In the genomic region with DNA sequence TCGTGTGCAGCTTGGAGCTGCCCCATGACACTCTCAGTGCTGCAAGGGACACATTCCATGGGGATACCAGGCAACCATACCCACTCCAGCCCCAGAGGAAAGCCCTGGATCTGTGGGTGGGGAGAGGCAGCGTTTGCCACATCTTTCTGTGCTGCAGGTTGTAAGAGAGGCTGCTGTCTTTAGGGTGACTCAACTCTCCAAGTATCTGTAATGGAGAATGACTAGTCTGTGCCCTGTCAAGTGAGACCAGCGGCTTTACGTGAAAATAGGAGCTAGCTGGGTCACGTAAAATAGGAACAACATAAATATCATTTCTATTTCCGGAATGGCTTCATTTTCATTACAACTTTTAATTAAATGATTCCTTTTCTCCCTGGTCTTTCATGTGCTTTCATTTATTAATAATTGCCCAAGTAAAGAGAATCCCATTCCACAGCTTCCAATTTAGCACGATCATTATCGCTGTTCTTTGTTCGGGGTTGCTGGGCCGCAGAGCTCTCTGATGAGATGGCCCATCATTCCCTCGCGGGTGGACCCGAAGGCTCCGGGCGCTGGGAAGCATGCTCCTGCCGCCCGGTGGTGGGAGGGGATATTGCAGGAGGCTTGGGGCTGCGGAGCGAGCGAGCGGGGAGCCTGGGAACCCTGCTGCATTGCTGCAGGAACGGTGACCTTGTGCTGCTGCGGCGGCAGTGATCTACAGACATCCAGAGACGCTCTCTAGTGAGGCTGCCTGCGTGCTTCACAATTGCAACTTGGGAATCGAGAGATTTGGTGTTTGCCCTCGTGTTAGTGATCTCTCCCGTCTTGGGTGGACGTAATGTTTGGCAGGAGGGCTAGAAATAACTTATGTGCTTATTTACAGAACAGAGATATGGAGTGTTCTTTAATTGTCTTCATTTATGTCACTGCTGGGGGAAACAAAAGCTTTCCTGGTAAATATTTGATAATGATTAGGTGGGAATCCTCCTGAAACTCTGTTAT, we compare ENCODE assay signal across 8 cellular contexts. TPM values are rescaled to one million over a fixed set of nuclear protein-coding genes. Genes with fewer than 3 reads are reported as not detected.
DNase-seq lines count a peak whose midpoint lies in the region; TF ChIP-seq lines count a peak whose summit lies in the region.

No MANE protein-coding gene starts in this region.

- H3K9me3 Mint-ChIP-seq in activated naive CD4-positive, alpha-beta T cell treated with anti-CD3 and anti-CD28 coated beads, Interleukin-2, amount 10 ng/mL, durations not matched to agents 7 days and 5 days: no peaks in the 10 kb centered on the region
- peaks cover 2% of the 10 kb centered on the region for H3K9me3 Mint-ChIP-seq in glutamatergic neuron (ENCODE audit: unreplicated experiment)

- H3K4me3 Mint-ChIP-seq in activated naive CD4-positive, alpha-beta T cell treated with anti-CD3 and anti-CD28 coated beads, Interleukin-2, amount 10 ng/mL, durations not matched to agents 7 days and 5 days: no peak overlapping the region
- peak overlapping the region; percentile 35 for H3K4me3 Mint-ChIP-seq in glutamatergic neuron (ENCODE audit: unreplicated experiment)

- H3K27me3 ChIP-seq in MG63: no peaks in the 10 kb centered on the region

- peak overlapping the region; percentile 38 for H3K4me3 ChIP-seq in GM12865 (ENCODE audit: low read depth, low read length)
- no peak overlapping the region for H3K4me3 ChIP-seq in MG63

- peak; percentile 79 for DNase-seq in GM12865 (ENCODE audit: low read depth)
- DNase-seq in HEK293T (ENCODE audit: extremely low spot score): peak; percentile 85
- peak; percentile 61 for DNase-seq in MG63
- DNase-seq in SHP77 (lab: John Stamatoyannopoulos, UW): peak; percentile 51 to 62
- DNase-seq in activated naive CD4-positive, alpha-beta T cell treated with anti-CD3 and anti-CD28 coated beads, Interleukin-2, amount 10 ng/mL, durations not matched to agents 7 days and 5 days: peak; percentile 73
- peak; percentile 97 for DNase-seq in glutamatergic neuron
- DNase-seq in posterior vena cava (ENCODE audit: low spot score): peak; percentile 90
- no peak for DNase-seq in mesenteric fat pad (ENCODE audit: low spot score)

- H3K4me1 Mint-ChIP-seq in activated naive CD4-positive, alpha-beta T cell treated with anti-CD3 and anti-CD28 coated beads, Interleukin-2, amount 10 ng/mL, durations not matched to agents 7 days and 5 days: peaks cover 6% of the 10 kb centered on the region
- H3K4me1 Mint-ChIP-seq in glutamatergic neuron (ENCODE audit: low read depth, unreplicated experiment): peaks cover 16% of the 10 kb centered on the region

- POLR2A ChIA-PET in HEK293T (lab: Yijun Ruan, JAX): no interaction called here

- no peak overlapping the region for H3K27ac Mint-ChIP-seq in activated naive CD4-positive, alpha-beta T cell treated with anti-CD3 and anti-CD28 coated beads, Interleukin-2, amount 10 ng/mL, durations not matched to agents 7 days and 5 days
- no peak overlapping the region for H3K27ac Mint-ChIP-seq in glutamatergic neuron (ENCODE audit: unreplicated experiment)

- intact Hi-C loops in posterior vena cava (cut with DNase I): loop anchor here in 1 of 2 donors (10.0 kb wide), 1 partner anchor 225 kb away; a partner anchor contains a TSS

- H3K27me3 Mint-ChIP-seq in activated naive CD4-positive, alpha-beta T cell treated with anti-CD3 and anti-CD28 coated beads, Interleukin-2, amount 10 ng/mL, durations not matched to agents 7 days and 5 days: peaks cover 64% of the 10 kb centered on the region
- peaks cover 10% of the 10 kb centered on the region for H3K27me3 Mint-ChIP-seq in glutamatergic neuron (ENCODE audit: unreplicated experiment)

- no peaks in the 10 kb centered on the region for H3K36me3 Mint-ChIP-seq in activated naive CD4-positive, alpha-beta T cell treated with anti-CD3 and anti-CD28 coated beads, Interleukin-2, amount 10 ng/mL, durations not matched to agents 7 days and 5 days
- no peaks in the 10 kb centered on the region for H3K36me3 Mint-ChIP-seq in glutamatergic neuron (ENCODE audit: unreplicated experiment)

- TF ChIP-seq CTCF in GM12865 (IDR thresholded peaks at IDR 0.05; ENCODE audit: insufficient read depth, low read depth, low read length, missing control alignments) (peak; percentile 96), glutamatergic neuron (IDR thresholded peaks at IDR 0.05; ENCODE audit: partially characterized antibody, unreplicated experiment) (peak; percentile 99)

- CTCF ChIA-PET in HEK293T (lab: Yijun Ruan, JAX): interaction anchor here (0.6 to 1.5 kb wide), 11 partner anchors 10 to 482 kb away, joined by 3 to 10 read pairs (median 3); a partner anchor contains a TSS
- CTCF ChIA-PET in activated naive CD4-positive, alpha-beta T cell treated with anti-CD3 and anti-CD28 coated beads, Interleukin-2, amount 10 ng/mL, durations not matched to agents 7 days and 5 days (lab: Charles Lee): interaction anchor here (0.7 to 4.4 kb wide), 8 partner anchors 10 to 482 kb away, joined by 3 to 22 read pairs (median 4); no protein-coding TSS in a partner anchor

- no peaks in the 10 kb centered on the region for H3K36me3 ChIP-seq in MG63

- H3K9me3 ChIP-seq in MG63: no peaks in the 10 kb centered on the region

TF ChIP-seq in HEK293T, 16 proteins besides CTCF, POLR2A, EP300 and RAD21:
- TF ChIP-seq SUZ12 (IDR thresholded peaks at IDR 0.05): no peak
- TF ChIP-seq, protein P1, sequence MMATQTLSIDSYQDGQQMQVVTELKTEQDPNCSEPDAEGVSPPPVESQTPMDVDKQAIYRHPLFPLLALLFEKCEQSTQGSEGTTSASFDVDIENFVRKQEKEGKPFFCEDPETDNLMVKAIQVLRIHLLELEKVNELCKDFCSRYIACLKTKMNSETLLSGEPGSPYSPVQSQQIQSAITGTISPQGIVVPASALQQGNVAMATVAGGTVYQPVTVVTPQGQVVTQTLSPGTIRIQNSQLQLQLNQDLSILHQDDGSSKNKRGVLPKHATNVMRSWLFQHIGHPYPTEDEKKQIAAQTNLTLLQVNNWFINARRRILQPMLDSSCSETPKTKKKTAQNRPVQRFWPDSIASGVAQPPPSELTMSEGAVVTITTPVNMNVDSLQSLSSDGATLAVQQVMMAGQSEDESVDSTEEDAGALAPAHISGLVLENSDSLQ (IDR thresholded peaks at IDR 0.05): no peak
- no peak for TF ChIP-seq ZNF384 (IDR thresholded peaks at IDR 0.05)
- no peak for TF ChIP-seq FOXA1 (IDR thresholded peaks at IDR 0.05)
- TF ChIP-seq L3MBTL2 (conservative IDR thresholded peaks at IDR 0.05): no peak
- TF ChIP-seq FOXM1 (IDR thresholded peaks at IDR 0.05; ENCODE audit: borderline replicate concordance): no peak
- no peak for TF ChIP-seq LEF1 (IDR thresholded peaks at IDR 0.05; ENCODE audit: borderline replicate concordance)
- TF ChIP-seq TARDBP (IDR thresholded peaks at IDR 0.05): no peak
- no peak for TF ChIP-seq BHLHE40 (IDR thresholded peaks at IDR 0.05; ENCODE audit: borderline replicate concordance)
- no peak for TF ChIP-seq ARNT (IDR thresholded peaks at IDR 0.05)
- TF ChIP-seq SP1 (IDR thresholded peaks at IDR 0.05): no peak
- TF ChIP-seq CTBP1 (IDR thresholded peaks at IDR 0.05; ENCODE audit: borderline replicate concordance): no peak
- no peak for TF ChIP-seq HDGF (IDR thresholded peaks at IDR 0.05; ENCODE audit: borderline replicate concordance)
- no peak for TF ChIP-seq ELF4 (IDR thresholded peaks at IDR 0.05)
- no peak for TF ChIP-seq FOXK2 (IDR thresholded peaks at IDR 0.05)
- no peak for TF ChIP-seq NFRKB (IDR thresholded peaks at IDR 0.05)

RNA-seq across cellular contexts. Expression of a gene that starts 10.6 kb away (rescaled TPM):
- not detected in 2 replicates for total RNA-seq in MG63 (2014; rRNA removed; shearing (Covaris generic); ENCODE audit: low replicate concordance)
- 0.05 TPM for total RNA-seq in glutamatergic neuron (ENCODE audit: unreplicated experiment)
- total RNA-seq in posterior vena cava: not detected
- not detected for total RNA-seq in mesenteric fat pad

RNA-seq across cellular contexts. Expression of a gene that starts 59.4 kb away (rescaled TPM):
- total RNA-seq in MG63 (2014; rRNA removed; shearing (Covaris generic); ENCODE audit: low replicate concordance): not detected in 2 replicates
- total RNA-seq in glutamatergic neuron (ENCODE audit: unreplicated experiment): 0.29 TPM
- not detected for total RNA-seq in posterior vena cava
- total RNA-seq in mesenteric fat pad: not detected
